In the genomic region with DNA sequence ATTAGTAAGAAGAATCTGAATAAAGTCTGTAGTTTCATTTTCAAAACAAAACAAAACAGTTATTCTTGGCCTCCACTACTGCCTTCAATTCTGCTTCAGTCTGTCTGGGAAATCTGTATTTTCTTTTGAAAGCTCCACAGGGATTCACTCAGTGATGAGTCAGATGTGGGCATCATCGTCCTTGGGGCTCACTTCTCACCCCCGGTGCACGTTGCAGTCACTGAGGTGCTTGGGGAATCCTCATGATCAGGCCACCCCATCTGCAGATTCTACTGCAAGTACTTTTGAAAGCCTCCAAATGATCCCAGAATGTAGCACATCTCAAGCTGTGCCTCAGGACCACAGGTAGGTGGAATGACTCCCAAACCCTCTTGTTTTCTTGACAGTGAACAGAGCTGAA, we compare ENCODE assay signal across 1 cellular context.
TF ChIP-seq lines count a peak whose summit lies in the region.

No MANE protein-coding gene starts in this region.

TF ChIP-seq in GM23338, 12 proteins besides CTCF, POLR2A, EP300 and RAD21 (continued from another document):
- TF ChIP-seq, protein P1, sequence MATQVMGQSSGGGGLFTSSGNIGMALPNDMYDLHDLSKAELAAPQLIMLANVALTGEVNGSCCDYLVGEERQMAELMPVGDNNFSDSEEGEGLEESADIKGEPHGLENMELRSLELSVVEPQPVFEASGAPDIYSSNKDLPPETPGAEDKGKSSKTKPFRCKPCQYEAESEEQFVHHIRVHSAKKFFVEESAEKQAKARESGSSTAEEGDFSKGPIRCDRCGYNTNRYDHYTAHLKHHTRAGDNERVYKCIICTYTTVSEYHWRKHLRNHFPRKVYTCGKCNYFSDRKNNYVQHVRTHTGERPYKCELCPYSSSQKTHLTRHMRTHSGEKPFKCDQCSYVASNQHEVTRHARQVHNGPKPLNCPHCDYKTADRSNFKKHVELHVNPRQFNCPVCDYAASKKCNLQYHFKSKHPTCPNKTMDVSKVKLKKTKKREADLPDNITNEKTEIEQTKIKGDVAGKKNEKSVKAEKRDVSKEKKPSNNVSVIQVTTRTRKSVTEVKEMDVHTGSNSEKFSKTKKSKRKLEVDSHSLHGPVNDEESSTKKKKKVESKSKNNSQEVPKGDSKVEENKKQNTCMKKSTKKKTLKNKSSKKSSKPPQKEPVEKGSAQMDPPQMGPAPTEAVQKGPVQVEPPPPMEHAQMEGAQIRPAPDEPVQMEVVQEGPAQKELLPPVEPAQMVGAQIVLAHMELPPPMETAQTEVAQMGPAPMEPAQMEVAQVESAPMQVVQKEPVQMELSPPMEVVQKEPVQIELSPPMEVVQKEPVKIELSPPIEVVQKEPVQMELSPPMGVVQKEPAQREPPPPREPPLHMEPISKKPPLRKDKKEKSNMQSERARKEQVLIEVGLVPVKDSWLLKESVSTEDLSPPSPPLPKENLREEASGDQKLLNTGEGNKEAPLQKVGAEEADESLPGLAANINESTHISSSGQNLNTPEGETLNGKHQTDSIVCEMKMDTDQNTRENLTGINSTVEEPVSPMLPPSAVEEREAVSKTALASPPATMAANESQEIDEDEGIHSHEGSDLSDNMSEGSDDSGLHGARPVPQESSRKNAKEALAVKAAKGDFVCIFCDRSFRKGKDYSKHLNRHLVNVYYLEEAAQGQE (IDR thresholded peaks at IDR 0.05; ENCODE audit: unreplicated experiment): no peak
- TF ChIP-seq NANOG (IDR thresholded peaks at IDR 0.05; ENCODE audit: borderline replicate concordance) (no peak), POLR2AphosphoS5 (IDR thresholded peaks at IDR 0.05; ENCODE audit: low read depth) (no peak)
